Comparison of ENCODE assay signal across 9 cellular contexts in genomic region chr10:22379059-22379458, GRCh38. TPM values are rescaled to one million over a fixed set of nuclear protein-coding genes. Genes with fewer than 3 reads are reported as not detected.
DNase-seq lines count a peak whose midpoint lies in the region; ATAC-seq and TF ChIP-seq lines count a peak whose summit lies in the region.
"Had no signal": no experiment of that assay in that cellular context is flagged by ENCODE, and none has a peak within 500 bp of the region (broad histone marks: within the 10 kb centered on the region; RNA-seq: fewer than 3 reads in every experiment).

No MANE protein-coding gene starts in this region.

- no peak overlapping the region for H3K4me3 ChIP-seq in dorsolateral prefrontal cortex

- ATAC-seq in GM19035 (IDR thresholded peaks at IDR 0.05; ENCODE audit: unreplicated experiment) (peak; percentile 46), HG02884 (IDR thresholded peaks at IDR 0.05; ENCODE audit: unreplicated experiment) (peak; percentile 46)

- H3K27ac ChIP-seq in dorsolateral prefrontal cortex = no peak overlapping the region

- peak; percentile 38 to 62 for DNase-seq in activated CD4-positive, alpha-beta T cell treated with anti-CD3 and anti-CD28 coated beads, Interleukin-2, amount 50 U/mL, for 48 hours
- peak; percentile 20 to 71 for DNase-seq in stimulated activated CD4-positive, alpha-beta T cell treated with anti-CD3 and anti-CD28 coated beads, Interleukin-4, amount 100 ng/mL, for 4 hours
- no peak for DNase-seq in SKM-1 treated with dmso at 0.1 percent for 144 hours (lab: John Stamatoyannopoulos, UW; ENCODE audit: unreplicated experiment)
- DNase-seq in amygdala (lab: John Stamatoyannopoulos, UW) = no peak
- DNase-seq in NCI-H1694 treated with DMSO at 0.1 percent for 48 hours (lab: John Stamatoyannopoulos, UW) = no peak
- no peak for DNase-seq in dorsolateral prefrontal cortex
- DNase-seq: anterior cingulate cortex had no signal

- intact Hi-C loops in dorsolateral prefrontal cortex (cut with DNase I) = no loop called here

- TF ChIP-seq CTCF in dorsolateral prefrontal cortex (IDR thresholded peaks at IDR 0.05 in 54 of 56, conservative IDR thresholded peaks at IDR 0.05 in 2 of 56; ENCODE audit: low read depth in 1 of 56, partially characterized antibody in 56 of 56) = no peak

- peaks cover 0 to 3% (median 0%) of the 10 kb centered on the region in 45 donors for H3K27me3 ChIP-seq in dorsolateral prefrontal cortex

RNA-seq across cellular contexts. Expression of gene SPAG6, which starts 33.8 kb away (rescaled TPM):
- total RNA-seq in dorsolateral prefrontal cortex = 10 to 100 TPM in 2 of 120 experiments, 1 to 10 TPM in 117, under 1 TPM in 1; 0.97 to 12.5 (median 4.6) TPM

RNA-seq across cellular contexts. Expression of gene BMI1, which starts 58.2 kb away (rescaled TPM):
- 100 to 1,000 TPM in 17 of 120 experiments, 10 to 100 TPM in 103; 48.1 to 140 (median 80.9) TPM for total RNA-seq in dorsolateral prefrontal cortex

Comparison
In these comparisons a context has a peak if more than half of its experiments do, and no peak if none do; other contexts are left out.
1. DNase-seq: peak in activated CD4-positive, alpha-beta T cell treated with anti-CD3 and anti-CD28 coated beads, Interleukin-2, amount 50 U/mL, for 48 hours (2 of 2) and stimulated activated CD4-positive, alpha-beta T cell treated with anti-CD3 and anti-CD28 coated beads, Interleukin-4, amount 100 ng/mL, for 4 hours (2 of 2); none in SKM-1 treated with dmso at 0.1 percent for 144 hours (single experiment), amygdala (0 of 56), NCI-H1694 treated with DMSO at 0.1 percent for 48 hours (single experiment) and dorsolateral prefrontal cortex (0 of 10).